15 cellular contexts compared by ENCODE assay signal in the genomic region with DNA sequence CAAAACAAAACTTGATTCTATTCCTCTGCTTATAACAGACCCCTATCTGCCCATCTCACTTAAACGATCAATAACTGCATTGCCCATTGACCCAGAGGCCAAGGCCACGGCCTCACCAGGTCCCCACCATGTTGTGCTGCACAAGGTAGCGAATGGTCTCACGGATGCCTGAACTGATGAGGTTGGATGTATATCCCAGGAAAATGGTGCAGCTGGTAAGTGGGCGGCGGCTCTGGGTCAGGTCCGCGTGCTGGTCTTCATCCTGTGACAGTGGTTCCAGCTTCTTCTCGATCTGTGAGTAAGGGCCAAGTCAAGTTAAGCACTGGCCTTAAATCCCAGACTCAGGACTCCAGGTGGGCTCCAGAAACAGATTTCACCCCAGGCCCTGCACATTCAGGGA. TPM values are rescaled to one million over a fixed set of nuclear protein-coding genes. Genes with fewer than 3 reads are reported as not detected.
DNase-seq lines count a peak whose midpoint lies in the region; ATAC-seq and TF ChIP-seq lines count a peak whose summit lies in the region.
"Had no signal": no experiment of that assay in that cellular context is flagged by ENCODE, and none has a peak within 500 bp of the region (broad histone marks: within the 10 kb centered on the region; RNA-seq: fewer than 3 reads in every experiment).

No MANE protein-coding gene starts in this region.

- no peak for TF ChIP-seq POLR2A in thyroid gland (IDR thresholded peaks at IDR 0.05)

- H3K4me2 ChIP-seq in PC-9 = peak overlapping the region; percentile 75

- H3K4me3 Mint-ChIP-seq in activated naive CD4-positive, alpha-beta T cell treated with anti-CD3 and anti-CD28 coated beads, Interleukin-2, amount 10 ng/mL, durations not matched to agents 7 days and 5 days = peak overlapping the region; percentile 87
- H3K4me3 Mint-ChIP-seq in endodermal cell = peak overlapping the region; percentile 96
- H3K4me3 Mint-ChIP-seq in stimulated activated naive B cell treated with anti-CD40 and anti-IgM and Interleukin-4, amounts not matched to agents 10 μg/mL and 1 μg/mL and 100 μg/mL, for 72 hours = peak overlapping the region; percentile 55 to 96

- peaks cover 28% of the 10 kb centered on the region for H4K20me1 ChIP-seq in PC-9 (ENCODE audit: insufficient read depth)

- H2AFZ ChIP-seq in PC-9 = no peak overlapping the region

- POLR2A ChIA-PET in PC-9 (lab: Charles Lee; ENCODE audit: unreplicated experiment) = no interaction called here

- H3F3A ChIP-seq in PC-9 (ENCODE audit: insufficient read depth, low read depth) = peaks cover 58% of the 10 kb centered on the region

- H3K79me2 ChIP-seq in PC-9 (ENCODE audit: low read depth) = peaks cover 19% of the 10 kb centered on the region

- no TSS peak for BruUV-seq in PC-9 (replicated peaks; lab: Mats Ljungman, UMichigan)

- peak overlapping the region; percentile 76; the same call in 1 of the 2 replicates for H3K4me3 ChIP-seq in PC-9
- H3K4me3 ChIP-seq in endodermal cell (ENCODE audit: low read length) = no peak overlapping the region
- no peak overlapping the region for H3K4me3 ChIP-seq in thyroid gland (replicated peaks in 1 of 3)
- H3K4me3 ChIP-seq: body of pancreas had no signal

- no peaks in the 10 kb centered on the region for H3K27me3 ChIP-seq in PC-9 (ENCODE audit: insufficient read depth, low read depth)
- no peaks in the 10 kb centered on the region for H3K27me3 ChIP-seq in endodermal cell (ENCODE audit: control insufficient read depth, insufficient read depth, low read length, poor library complexity, severe bottlenecking)
- H3K27me3 ChIP-seq in thyroid gland = no peaks in the 10 kb centered on the region
- H3K27me3 ChIP-seq: body of pancreas, pancreas had no signal

- H3K36me3 ChIP-seq in PC-9 (ENCODE audit: low read depth) (peaks cover 30% of the 10 kb centered on the region), endodermal cell (ENCODE audit: control insufficient read depth, insufficient read depth, low read length) (peaks cover 48% of the 10 kb centered on the region), thyroid gland (peaks cover 30 to 45% of the 10 kb centered on the region in 2 donors)

- peaks cover 11% of the 10 kb centered on the region; the same call in 1 of the 2 replicates for H3K4me1 ChIP-seq in PC-9 (replicated peaks; ENCODE audit: insufficient read depth)
- no peaks in the 10 kb centered on the region for H3K4me1 ChIP-seq in endodermal cell (ENCODE audit: control insufficient read depth, insufficient read depth, low read length)
- peaks cover 5 to 9% of the 10 kb centered on the region in 2 donors for H3K4me1 ChIP-seq in thyroid gland

- intact Hi-C loops in PC-9 (cut with micrococcal nuclease; ENCODE audit: unreplicated experiment) = no loop called here
- intact Hi-C loops in thyroid gland (cut with DNase I) = no loop called here

- no peaks in the 10 kb centered on the region for H3K9me3 Mint-ChIP-seq in activated naive CD4-positive, alpha-beta T cell treated with anti-CD3 and anti-CD28 coated beads, Interleukin-2, amount 10 ng/mL, durations not matched to agents 7 days and 5 days
- H3K9me3 Mint-ChIP-seq in endodermal cell = no peaks in the 10 kb centered on the region
- no peaks in the 10 kb centered on the region for H3K9me3 Mint-ChIP-seq in stimulated activated naive B cell treated with anti-CD40 and anti-IgM and Interleukin-4, amounts not matched to agents 10 μg/mL and 1 μg/mL and 100 μg/mL, for 72 hours

- H3K9me3 ChIP-seq in PC-9 (ENCODE audit: insufficient read depth, low read depth) (no peaks in the 10 kb centered on the region), endodermal cell (ENCODE audit: control insufficient read depth, low read length) (no peaks in the 10 kb centered on the region), thyroid gland (no peaks in the 10 kb centered on the region)
- H3K9me3 ChIP-seq: body of pancreas, pancreas had no signal

- peaks cover 41% of the 10 kb centered on the region for H3K36me3 Mint-ChIP-seq in activated naive CD4-positive, alpha-beta T cell treated with anti-CD3 and anti-CD28 coated beads, Interleukin-2, amount 10 ng/mL, durations not matched to agents 7 days and 5 days
- H3K36me3 Mint-ChIP-seq in endodermal cell (ENCODE audit: low read depth) = peaks cover 46% of the 10 kb centered on the region
- H3K36me3 Mint-ChIP-seq in stimulated activated naive B cell treated with anti-CD40 and anti-IgM and Interleukin-4, amounts not matched to agents 10 μg/mL and 1 μg/mL and 100 μg/mL, for 72 hours = peaks cover 28 to 40% of the 10 kb centered on the region in 2 donors

- DNase-seq in activated naive CD4-positive, alpha-beta T cell treated with anti-CD3 and anti-CD28 coated beads, Interleukin-2, amount 10 ng/mL, durations not matched to agents 7 days and 5 days = no peak
- DNase-seq in activated naive CD4-positive, alpha-beta T cell treated with anti-CD3 and anti-CD28 coated beads, Interleukin-2, amount 50 U/mL, for 16 hours = no peak
- DNase-seq in PC-9 (no peak), endodermal cell (no peak), NCI-H524 treated with DMSO at 0.1 percent for 48 hours (lab: John Stamatoyannopoulos, UW) (no peak), thyroid gland (no peak), NCI-H2171 treated with DMSO at 0.1 percent for 48 hours (lab: John Stamatoyannopoulos, UW) (no peak)
- no peak for DNase-seq in stimulated activated naive B cell treated with anti-CD40 and anti-IgM and Interleukin-4, amounts not matched to agents 10 μg/mL and 1 μg/mL and 100 μg/mL, for 72 hours
- DNase-seq: body of pancreas, GDM1, pancreas had no signal

- H3K27me3 Mint-ChIP-seq in activated naive CD4-positive, alpha-beta T cell treated with anti-CD3 and anti-CD28 coated beads, Interleukin-2, amount 10 ng/mL, durations not matched to agents 7 days and 5 days = no peaks in the 10 kb centered on the region
- no peaks in the 10 kb centered on the region for H3K27me3 Mint-ChIP-seq in endodermal cell (ENCODE audit: insufficient read depth)
- no peaks in the 10 kb centered on the region for H3K27me3 Mint-ChIP-seq in stimulated activated naive B cell treated with anti-CD40 and anti-IgM and Interleukin-4, amounts not matched to agents 10 μg/mL and 1 μg/mL and 100 μg/mL, for 72 hours

- CTCF ChIA-PET in activated naive CD4-positive, alpha-beta T cell treated with anti-CD3 and anti-CD28 coated beads, Interleukin-2, amount 10 ng/mL, durations not matched to agents 7 days and 5 days (lab: Charles Lee) = interaction anchor here (1.3 to 1.7 kb wide), 3 partner anchors 9 to 46 kb away, joined by 3 to 5 read pairs (median 3); no protein-coding TSS in a partner anchor
- CTCF ChIA-PET in PC-9 (lab: Charles Lee) = interaction anchor here (0.7 kb wide), 1 partner anchor 113 kb away, joined by 8 read pairs; no protein-coding TSS in a partner anchor

- no peaks in the 10 kb centered on the region for H3K9me2 ChIP-seq in PC-9 (ENCODE audit: insufficient read depth)

- peaks cover 30% of the 10 kb centered on the region for H3K4me1 Mint-ChIP-seq in activated naive CD4-positive, alpha-beta T cell treated with anti-CD3 and anti-CD28 coated beads, Interleukin-2, amount 10 ng/mL, durations not matched to agents 7 days and 5 days
- peaks cover 4% of the 10 kb centered on the region for H3K4me1 Mint-ChIP-seq in endodermal cell
- H3K4me1 Mint-ChIP-seq in stimulated activated naive B cell treated with anti-CD40 and anti-IgM and Interleukin-4, amounts not matched to agents 10 μg/mL and 1 μg/mL and 100 μg/mL, for 72 hours = peaks cover 24 to 30% of the 10 kb centered on the region in 2 donors

- no peak overlapping the region for H3K9ac ChIP-seq in endodermal cell (ENCODE audit: extremely low read depth, low read length, poor library complexity, severe bottlenecking)

- H3K27ac Mint-ChIP-seq in activated naive CD4-positive, alpha-beta T cell treated with anti-CD3 and anti-CD28 coated beads, Interleukin-2, amount 10 ng/mL, durations not matched to agents 7 days and 5 days = peak overlapping the region; percentile 28
- no peak overlapping the region for H3K27ac Mint-ChIP-seq in endodermal cell
- peak overlapping the region; percentile 85 for H3K27ac Mint-ChIP-seq in stimulated activated naive B cell treated with anti-CD40 and anti-IgM and Interleukin-4, amounts not matched to agents 10 μg/mL and 1 μg/mL and 100 μg/mL, for 72 hours

- no peak for ATAC-seq in stimulated activated naive B cell treated with anti-CD40 and anti-IgM and Interleukin-4, amounts not matched to agents 10 μg/mL and 1 μg/mL and 100 μg/mL, for 72 hours (replicated peaks)
- ATAC-seq: body of pancreas, pancreas had no signal

- no peak for TF ChIP-seq CTCF in PC-9 (conservative IDR thresholded peaks at IDR 0.05)
- TF ChIP-seq CTCF in endodermal cell (conservative IDR thresholded peaks at IDR 0.05) = no peak
- no peak for TF ChIP-seq CTCF in thyroid gland (IDR thresholded peaks at IDR 0.05)

- H3K27ac ChIP-seq in PC-9 (peak overlapping the region; percentile 98; the same call in 1 of the 2 replicates), endodermal cell (ENCODE audit: low read depth, low read length) (no peak overlapping the region), thyroid gland (no peak overlapping the region)

- WGBS in endodermal cell (ENCODE audit: insufficient coverage in 1 of 2, insufficient read length in 1 of 2), 2 experiments = 97 to 98% methylated on average over 8 to 9 of the region's 9 CpGs
- WGBS in thyroid gland, 2 donors = 92 to 95% methylated on average over 9 of the region's 9 CpGs

RNA-seq across cellular contexts. Expression of a gene that starts 1.6 kb away (rescaled TPM):
- total RNA-seq in PC-9 (2021) (106 and 121 TPM in 2 replicates), endodermal cell (10 to 100 TPM; 76.1 to 98.5 TPM), thyroid gland (100 to 1,000 TPM; 105 to 122 (median 115) TPM)
- polyA plus RNA-seq in endodermal cell (2013, experiment 1 of 2) = 104 TPM
- polyA plus RNA-seq in endodermal cell (2013, experiment 2 of 2) = 94.4 TPM

RNA-seq across cellular contexts. Expression of a gene that starts 7.8 kb away (rescaled TPM):
- total RNA-seq in PC-9 (2021) (not detected in 2 replicates), endodermal cell (not detected), thyroid gland (not detected)
- not detected for polyA plus RNA-seq in endodermal cell (2013, experiment 1 of 2)
- not detected for polyA plus RNA-seq in endodermal cell (2013, experiment 2 of 2)
- total RNA-seq: body of pancreas; epithelial cell of proximal tubule; lower leg skin; M059J; pancreas; T-helper 1 cell treated with Interleukin-12 subunit alpha and Interleukin-12 subunit beta and Interleukin-4 antibody, amounts not matched to agents 30 ng/mL and 1 ng/mL, for 36 hours had no signal
- polyA plus RNA-seq: pancreas had no signal

RNA-seq across cellular contexts. Expression of a gene that starts 13.4 kb away (rescaled TPM):
- 12.9 and 21.2 TPM in 2 replicates for total RNA-seq in PC-9 (2021)
- 10 to 100 TPM; 18.8 to 26.2 TPM for total RNA-seq in endodermal cell
- polyA plus RNA-seq in endodermal cell (2013, experiment 1 of 2) = 12.9 TPM
- polyA plus RNA-seq in endodermal cell (2013, experiment 2 of 2) = 16.6 TPM
- 10 to 100 TPM in 3 of 4 donors, 1 to 10 TPM in 1; 9.5 to 17.5 (median 14.3) TPM for total RNA-seq in thyroid gland

RNA-seq across cellular contexts. Expression of a gene that starts 13.5 kb away (rescaled TPM):
- total RNA-seq in PC-9 (2021) (41.5 and 48.2 TPM in 2 replicates), endodermal cell (100 to 1,000 TPM; 101 to 113 TPM), thyroid gland (100 to 1,000 TPM in 1 of 4 donors, 10 to 100 TPM in 3; 38.0 to 106 (median 82.5) TPM)
- 59.4 TPM for polyA plus RNA-seq in endodermal cell (2013, experiment 1 of 2)
- polyA plus RNA-seq in endodermal cell (2013, experiment 2 of 2) = 50.9 TPM

RNA-seq across cellular contexts. Expression of a gene that starts 16.4 kb away (rescaled TPM):
- total RNA-seq in PC-9 (2021) (21.0 and 21.9 TPM in 2 replicates), endodermal cell (10 to 100 TPM; 12.6 to 14.7 TPM), thyroid gland (10 to 100 TPM in 2 of 4 donors, 1 to 10 TPM in 2; 5.9 to 13.7 (median 11.3) TPM)
- polyA plus RNA-seq in endodermal cell (2013, experiment 1 of 2) = 18.6 TPM
- polyA plus RNA-seq in endodermal cell (2013, experiment 2 of 2) = 20.8 TPM
